Comparison of ENCODE assay signal across 1 cellular context in the genomic region with DNA sequence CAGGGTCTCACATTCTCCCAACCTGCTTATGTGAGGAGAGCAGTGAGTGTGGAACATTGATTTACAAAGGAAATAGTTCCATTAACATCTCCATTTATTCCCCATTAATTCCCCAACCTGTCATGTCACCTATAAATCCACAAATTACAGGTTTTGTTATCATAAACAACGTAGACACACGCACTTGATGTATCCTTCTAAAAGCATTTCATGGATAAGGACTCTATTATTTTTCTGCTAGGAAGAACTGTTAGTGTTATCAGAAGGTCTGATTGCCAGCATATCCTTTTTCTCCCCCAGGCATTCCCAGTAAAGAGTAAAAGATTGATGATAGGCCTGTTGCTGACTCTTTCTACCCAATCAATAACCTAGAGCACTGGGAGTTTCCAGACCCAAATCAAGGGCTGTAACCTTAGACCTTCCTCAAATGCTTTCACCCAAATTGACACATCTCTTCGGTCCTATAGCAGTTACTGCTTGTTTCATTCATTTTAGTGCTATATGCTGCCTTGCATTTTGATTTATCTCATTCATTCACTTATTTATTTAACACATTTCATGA.
TF ChIP-seq lines count a peak whose summit lies in the region.

No MANE protein-coding gene starts in this region.

TF ChIP-seq in HEK293, 187 proteins besides CTCF, POLR2A, EP300 and RAD21 (continued from another document):
- TF ChIP-seq ZNF654 (tag by site-specific recombination; IDR thresholded peaks at IDR 0.05; ENCODE audit: low read depth) (no peak), ZBTB1 (tag by site-specific recombination; IDR thresholded peaks at IDR 0.05) (no peak), ZBTB11 (tag by site-specific recombination; conservative IDR thresholded peaks at IDR 0.05; ENCODE audit: low read depth) (no peak), KLF7 (tag by site-specific recombination; IDR thresholded peaks at IDR 0.05; ENCODE audit: borderline replicate concordance) (no peak; the same call in 1 of the 2 replicates), SP7 (tag by site-specific recombination; IDR thresholded peaks at IDR 0.05) (peak; percentile 88), ZNF596 (tag by site-specific recombination; IDR thresholded peaks at IDR 0.05) (no peak), ZBTB44 (tag by site-specific recombination; IDR thresholded peaks at IDR 0.05) (no peak), ZNF138 (tag by site-specific recombination; IDR thresholded peaks at IDR 0.05; ENCODE audit: borderline replicate concordance) (no peak), FEZF1 (tag by site-specific recombination; IDR thresholded peaks at IDR 0.05) (peak; percentile 73; the same call in 1 of the 2 replicates), ZNF404 (tag by site-specific recombination; IDR thresholded peaks at IDR 0.05) (no peak), ZNF768 (tag by site-specific recombination; IDR thresholded peaks at IDR 0.05) (no peak), TCF7L2 (IDR thresholded peaks at IDR 0.05; ENCODE audit: borderline replicate concordance, low read depth, low read length) (peak; percentile 84), ZNF16 (tag by site-specific recombination; IDR thresholded peaks at IDR 0.05; ENCODE audit: low read depth) (no peak), ZNF639 (tag by site-specific recombination; IDR thresholded peaks at IDR 0.05) (no peak), ZNF513 (tag by site-specific recombination; IDR thresholded peaks at IDR 0.05) (no peak), ZNF394 (tag by site-specific recombination; IDR thresholded peaks at IDR 0.05; ENCODE audit: borderline replicate concordance) (no peak), ZNF785 (tag by site-specific recombination; IDR thresholded peaks at IDR 0.05) (no peak), ZNF664 (tag by site-specific recombination; IDR thresholded peaks at IDR 0.05) (no peak), ZNF473 (tag by site-specific recombination; IDR thresholded peaks at IDR 0.05) (no peak), ZEB2 (tag by site-specific recombination; IDR thresholded peaks at IDR 0.05) (no peak), WT1 (tag by site-specific recombination; IDR thresholded peaks at IDR 0.05) (peak; percentile 20; the same call in 1 of the 2 replicates), ZNF600 (tag by site-specific recombination; IDR thresholded peaks at IDR 0.05) (no peak), AEBP2 (tag by site-specific recombination; IDR thresholded peaks at IDR 0.05; ENCODE audit: borderline replicate concordance) (no peak), GFI1B (tag by site-specific recombination; IDR thresholded peaks at IDR 0.05) (peak; percentile 39; the same call in 1 of the 2 replicates), ZNF274 (IDR thresholded peaks at IDR 0.05; ENCODE audit: low read length) (no peak), ZNF274 (tag by site-specific recombination; IDR thresholded peaks at IDR 0.05; ENCODE audit: borderline replicate concordance) (no peak), HOXD13 (CRISPR knock-in tag; IDR thresholded peaks at IDR 0.05; ENCODE audit: borderline replicate concordance) (no peak), OSR2 (tag by site-specific recombination; IDR thresholded peaks at IDR 0.05) (no peak), ZNF571 (tag by site-specific recombination; IDR thresholded peaks at IDR 0.05) (no peak), ZNF843 (tag by site-specific recombination; IDR thresholded peaks at IDR 0.05) (peak; percentile 89), ZBTB48 (tag by site-specific recombination; IDR thresholded peaks at IDR 0.05) (no peak), ZNF292 (tag by site-specific recombination; IDR thresholded peaks at IDR 0.05; ENCODE audit: borderline replicate concordance, low read depth) (no peak), ZNF37A (tag by site-specific recombination; IDR thresholded peaks at IDR 0.05) (no peak), KLF10 (tag by site-specific recombination; IDR thresholded peaks at IDR 0.05) (0 out of 2 replicates have a peak, but pooled peaks have one; percentile 19)
- TF ChIP-seq, protein P1, sequence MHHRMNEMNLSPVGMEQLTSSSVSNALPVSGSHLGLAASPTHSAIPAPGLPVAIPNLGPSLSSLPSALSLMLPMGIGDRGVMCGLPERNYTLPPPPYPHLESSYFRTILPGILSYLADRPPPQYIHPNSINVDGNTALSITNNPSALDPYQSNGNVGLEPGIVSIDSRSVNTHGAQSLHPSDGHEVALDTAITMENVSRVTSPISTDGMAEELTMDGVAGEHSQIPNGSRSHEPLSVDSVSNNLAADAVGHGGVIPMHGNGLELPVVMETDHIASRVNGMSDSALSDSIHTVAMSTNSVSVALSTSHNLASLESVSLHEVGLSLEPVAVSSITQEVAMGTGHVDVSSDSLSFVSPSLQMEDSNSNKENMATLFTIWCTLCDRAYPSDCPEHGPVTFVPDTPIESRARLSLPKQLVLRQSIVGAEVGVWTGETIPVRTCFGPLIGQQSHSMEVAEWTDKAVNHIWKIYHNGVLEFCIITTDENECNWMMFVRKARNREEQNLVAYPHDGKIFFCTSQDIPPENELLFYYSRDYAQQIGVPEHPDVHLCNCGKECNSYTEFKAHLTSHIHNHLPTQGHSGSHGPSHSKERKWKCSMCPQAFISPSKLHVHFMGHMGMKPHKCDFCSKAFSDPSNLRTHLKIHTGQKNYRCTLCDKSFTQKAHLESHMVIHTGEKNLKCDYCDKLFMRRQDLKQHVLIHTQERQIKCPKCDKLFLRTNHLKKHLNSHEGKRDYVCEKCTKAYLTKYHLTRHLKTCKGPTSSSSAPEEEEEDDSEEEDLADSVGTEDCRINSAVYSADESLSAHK (tag by site-specific recombination; IDR thresholded peaks at IDR 0.05): peak; percentile 71
- TF ChIP-seq, protein P2, sequence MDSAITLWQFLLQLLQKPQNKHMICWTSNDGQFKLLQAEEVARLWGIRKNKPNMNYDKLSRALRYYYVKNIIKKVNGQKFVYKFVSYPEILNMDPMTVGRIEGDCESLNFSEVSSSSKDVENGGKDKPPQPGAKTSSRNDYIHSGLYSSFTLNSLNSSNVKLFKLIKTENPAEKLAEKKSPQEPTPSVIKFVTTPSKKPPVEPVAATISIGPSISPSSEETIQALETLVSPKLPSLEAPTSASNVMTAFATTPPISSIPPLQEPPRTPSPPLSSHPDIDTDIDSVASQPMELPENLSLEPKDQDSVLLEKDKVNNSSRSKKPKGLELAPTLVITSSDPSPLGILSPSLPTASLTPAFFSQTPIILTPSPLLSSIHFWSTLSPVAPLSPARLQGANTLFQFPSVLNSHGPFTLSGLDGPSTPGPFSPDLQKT (IDR thresholded peaks at IDR 0.05; ENCODE audit: borderline replicate concordance, low read depth, low read length): no peak
